Comparison of ENCODE assay signal across 23 cellular contexts in the genomic region with DNA sequence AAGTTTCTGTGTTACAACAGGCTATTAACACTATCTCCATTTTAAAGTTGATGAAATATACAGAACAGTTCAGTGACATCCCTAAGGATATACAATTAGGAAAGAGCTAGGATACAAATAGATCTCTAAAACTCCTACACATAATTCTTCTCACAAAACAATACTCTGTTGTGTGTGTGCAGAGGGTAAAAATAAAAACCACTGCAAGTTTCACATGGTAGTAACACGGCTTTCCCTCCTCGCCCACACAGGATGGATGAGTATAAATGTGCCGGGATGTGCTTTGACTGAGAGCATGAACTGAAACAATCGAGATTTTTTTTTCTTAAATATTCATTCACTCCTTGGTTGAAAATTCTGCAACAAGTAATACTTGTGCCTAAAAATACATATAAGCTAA.
DNase-seq lines count a peak whose midpoint lies in the region; ATAC-seq and TF ChIP-seq lines count a peak whose summit lies in the region.
"Had no signal": no experiment of that assay in that cellular context is flagged by ENCODE, and none has a peak within 500 bp of the region (broad histone marks: within the 10 kb centered on the region; RNA-seq: fewer than 3 reads in every experiment).

No MANE protein-coding gene starts in this region.

- intact Hi-C loops in activated CD8-positive, alpha-beta T cell treated with anti-CD3 and anti-CD28 coated beads for 36 hours (cut with micrococcal nuclease), result no loop called here

- H3K27me3 Mint-ChIP-seq in activated CD8-positive, alpha-beta T cell treated with anti-CD3 and anti-CD28 coated beads for 36 hours, result no peaks in the 10 kb centered on the region
- no peaks in the 10 kb centered on the region for H3K27me3 Mint-ChIP-seq in activated CD8-positive, alpha-beta T cell treated with anti-CD3 and anti-CD28 coated beads, Interleukin-2, amount 10 ng/mL, durations not matched to agents 7 days and 5 days (ENCODE audit: low read depth)
- H3K27me3 Mint-ChIP-seq: activated naive CD8-positive, alpha-beta T cell had no signal

- peaks cover 20% of the 10 kb centered on the region for H3K4me1 Mint-ChIP-seq in activated CD8-positive, alpha-beta T cell treated with anti-CD3 and anti-CD28 coated beads for 36 hours (ENCODE audit: low read depth)
- no peaks in the 10 kb centered on the region for H3K4me1 Mint-ChIP-seq in activated CD8-positive, alpha-beta T cell treated with anti-CD3 and anti-CD28 coated beads, Interleukin-2, amount 10 ng/mL, durations not matched to agents 7 days and 5 days (ENCODE audit: low read depth)
- H3K4me1 Mint-ChIP-seq: nephron had no signal

- H3K4me3 Mint-ChIP-seq in activated CD8-positive, alpha-beta T cell treated with anti-CD3 and anti-CD28 coated beads for 36 hours, result no peak overlapping the region
- no peak overlapping the region for H3K4me3 Mint-ChIP-seq in activated CD8-positive, alpha-beta T cell treated with anti-CD3 and anti-CD28 coated beads, Interleukin-2, amount 10 ng/mL, durations not matched to agents 7 days and 5 days
- H3K4me3 Mint-ChIP-seq: activated naive CD8-positive, alpha-beta T cell; activated T-cell treated with anti-CD3 and anti-CD28 coated beads, Interleukin-2, amount 50 U/mL, for 4 hours; nephron had no signal

- POLR2A ChIA-PET in activated CD8-positive, alpha-beta T cell treated with anti-CD3 and anti-CD28 coated beads for 36 hours (lab: Charles Lee), result no interaction called here
- POLR2A ChIA-PET in activated CD8-positive, alpha-beta T cell treated with anti-CD3 and anti-CD28 coated beads, Interleukin-2, amount 10 ng/mL, durations not matched to agents 7 days and 5 days (lab: Charles Lee), result no interaction called here

- ATAC-seq in activated CD8-positive, alpha-beta T cell treated with anti-CD3 and anti-CD28 coated beads for 36 hours, result no peak
- ATAC-seq in activated CD8-positive, alpha-beta T cell treated with anti-CD3 and anti-CD28 coated beads, Interleukin-2, amount 10 ng/mL, durations not matched to agents 7 days and 5 days, result no peak
- ATAC-seq in GM19351 (IDR thresholded peaks at IDR 0.05; ENCODE audit: unreplicated experiment) (peak; percentile 75), HG02870 (IDR thresholded peaks at IDR 0.05; ENCODE audit: unreplicated experiment) (peak; percentile 88), GM19455 (IDR thresholded peaks at IDR 0.05; ENCODE audit: unreplicated experiment) (no peak)
- ATAC-seq: activated T-cell treated with anti-CD3 and anti-CD28 coated beads, Interleukin-2, amount 50 U/mL, for 4 hours; body of pancreas; left colon; PC-3; right lobe of liver had no signal

- no peak for TF ChIP-seq CTCF in activated CD8-positive, alpha-beta T cell treated with anti-CD3 and anti-CD28 coated beads for 36 hours (IDR thresholded peaks at IDR 0.05)

- DNase-seq in activated CD8-positive, alpha-beta T cell treated with anti-CD3 and anti-CD28 coated beads for 36 hours, result peak; percentile 14
- no peak for DNase-seq in activated CD8-positive, alpha-beta T cell treated with anti-CD3 and anti-CD28 coated beads, Interleukin-2, amount 10 ng/mL, durations not matched to agents 7 days and 5 days
- DNase-seq in foreskin melanocyte (peak; percentile 84), HK-2 (ENCODE audit: unreplicated experiment) (no peak), NCI-H187 (lab: John Stamatoyannopoulos, UW) (no peak)
- DNase-seq: activated T-cell treated with anti-CD3 and anti-CD28 coated beads, Interleukin-2, amount 50 U/mL, for 4 hours; body of pancreas; Calu3; effector memory CD4-positive, alpha-beta T cell; EL; Karpas-422; left colon; NCI-H187 treated with DMSO at 0.1 percent for 48 hours; NCI-H345; PC-3; right lobe of liver; SIG-M5; uterus had no signal

- CTCF ChIA-PET in activated CD8-positive, alpha-beta T cell treated with anti-CD3 and anti-CD28 coated beads for 36 hours (lab: Charles Lee), result interaction anchor here (0.6 kb wide), 1 partner anchor 681 kb away, joined by 3 read pairs; no protein-coding TSS in a partner anchor
- CTCF ChIA-PET in activated CD8-positive, alpha-beta T cell treated with anti-CD3 and anti-CD28 coated beads, Interleukin-2, amount 10 ng/mL, durations not matched to agents 7 days and 5 days (lab: Charles Lee), result interaction anchor here (0.7 kb wide), 1 partner anchor 9 kb away, joined by 3 read pairs; no protein-coding TSS in a partner anchor

- H3K9me3 Mint-ChIP-seq in activated CD8-positive, alpha-beta T cell treated with anti-CD3 and anti-CD28 coated beads for 36 hours, result no peaks in the 10 kb centered on the region
- H3K9me3 Mint-ChIP-seq in activated CD8-positive, alpha-beta T cell treated with anti-CD3 and anti-CD28 coated beads, Interleukin-2, amount 10 ng/mL, durations not matched to agents 7 days and 5 days (ENCODE audit: insufficient read depth), result no peaks in the 10 kb centered on the region
- H3K9me3 Mint-ChIP-seq: activated T-cell treated with anti-CD3 and anti-CD28 coated beads, Interleukin-2, amount 50 U/mL, for 4 hours; nephron had no signal

- no peak overlapping the region for H3K27ac Mint-ChIP-seq in activated CD8-positive, alpha-beta T cell treated with anti-CD3 and anti-CD28 coated beads for 36 hours
- no peak overlapping the region for H3K27ac Mint-ChIP-seq in activated CD8-positive, alpha-beta T cell treated with anti-CD3 and anti-CD28 coated beads, Interleukin-2, amount 10 ng/mL, durations not matched to agents 7 days and 5 days
- H3K27ac Mint-ChIP-seq: activated naive CD8-positive, alpha-beta T cell; nephron had no signal

- H3K36me3 Mint-ChIP-seq in activated CD8-positive, alpha-beta T cell treated with anti-CD3 and anti-CD28 coated beads for 36 hours (ENCODE audit: low read depth), result peaks cover 6% of the 10 kb centered on the region
- no peaks in the 10 kb centered on the region for H3K36me3 Mint-ChIP-seq in activated CD8-positive, alpha-beta T cell treated with anti-CD3 and anti-CD28 coated beads, Interleukin-2, amount 10 ng/mL, durations not matched to agents 7 days and 5 days (ENCODE audit: low read depth)

Comparison
In these comparisons a context has a peak if more than half of its experiments do, and no peak if none do; other contexts are left out.
1. DNase-seq: peak in activated CD8-positive, alpha-beta T cell treated with anti-CD3 and anti-CD28 coated beads for 36 hours (single experiment) and foreskin melanocyte (single experiment); none in activated CD8-positive, alpha-beta T cell treated with anti-CD3 and anti-CD28 coated beads, Interleukin-2, amount 10 ng/mL, durations not matched to agents 7 days and 5 days (single experiment), HK-2 (single experiment) and NCI-H187 (0 of 2).
2. ATAC-seq: peak in GM19351 (single experiment) and HG02870 (single experiment); none in activated CD8-positive, alpha-beta T cell treated with anti-CD3 and anti-CD28 coated beads for 36 hours (single experiment), activated CD8-positive, alpha-beta T cell treated with anti-CD3 and anti-CD28 coated beads, Interleukin-2, amount 10 ng/mL, durations not matched to agents 7 days and 5 days (single experiment) and GM19455 (single experiment).